In the genomic region with DNA sequence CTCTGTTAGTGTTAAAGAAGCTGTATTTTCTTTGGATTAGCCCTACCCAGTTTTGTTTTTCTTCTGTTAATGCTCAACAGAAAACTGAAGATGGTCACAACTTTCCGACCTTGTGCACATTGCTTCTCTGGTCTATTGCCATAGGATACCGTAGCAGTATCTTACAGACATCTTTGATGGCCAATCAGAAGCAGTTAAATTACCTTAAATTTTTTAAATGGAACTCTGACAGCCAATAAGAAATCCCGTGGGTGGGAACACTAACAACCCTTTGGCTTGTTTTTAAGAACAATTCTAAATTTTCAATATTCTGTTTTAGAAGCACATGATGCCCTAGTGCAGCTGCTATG, we compare ENCODE assay signal across 8 cellular contexts. TPM values are rescaled to one million over a fixed set of nuclear protein-coding genes. Genes with fewer than 3 reads are reported as not detected.
DNase-seq lines count a peak whose midpoint lies in the region; ATAC-seq and TF ChIP-seq lines count a peak whose summit lies in the region.

No MANE protein-coding gene starts in this region.

- H3K4me1 Mint-ChIP-seq in activated CD8-positive, alpha-beta memory T cell treated with anti-CD3 and anti-CD28 coated beads, Interleukin-2, amount 10 ng/mL, durations not matched to agents 7 days and 5 days = peaks cover 61% of the 10 kb centered on the region
- peaks cover 70% of the 10 kb centered on the region for H3K4me1 Mint-ChIP-seq in HFFc6 (ENCODE audit: low read depth)

- TF ChIP-seq CTCF in HFFc6 (IDR thresholded peaks at IDR 0.05) = no peak
- TF ChIP-seq CTCF in WI38 (IDR thresholded peaks at IDR 0.05; ENCODE audit: low read depth, low read length) = no peak
- TF ChIP-seq CTCF in foreskin fibroblast (IDR thresholded peaks at IDR 0.05; ENCODE audit: low read depth, low read length) = no peak
- TF ChIP-seq CTCF in omental fat pad (IDR thresholded peaks at IDR 0.05) = no peak

- H3K36me3 Mint-ChIP-seq in activated CD8-positive, alpha-beta memory T cell treated with anti-CD3 and anti-CD28 coated beads, Interleukin-2, amount 10 ng/mL, durations not matched to agents 7 days and 5 days = peaks cover 32% of the 10 kb centered on the region
- peaks cover 9% of the 10 kb centered on the region for H3K36me3 Mint-ChIP-seq in HFFc6 (ENCODE audit: low read depth)

- no peaks in the 10 kb centered on the region for H3K27me3 Mint-ChIP-seq in activated CD8-positive, alpha-beta memory T cell treated with anti-CD3 and anti-CD28 coated beads, Interleukin-2, amount 10 ng/mL, durations not matched to agents 7 days and 5 days
- no peaks in the 10 kb centered on the region for H3K27me3 Mint-ChIP-seq in HFFc6 (ENCODE audit: insufficient read depth)

- CTCF ChIA-PET in activated CD8-positive, alpha-beta memory T cell treated with anti-CD3 and anti-CD28 coated beads, Interleukin-2, amount 10 ng/mL, durations not matched to agents 7 days and 5 days (lab: Charles Lee) = interaction anchor here (0.9 to 3.1 kb wide), 6 partner anchors 10 to 79 kb away, joined by 3 to 10 read pairs (median 5); a partner anchor contains a TSS

- H3K4me3 Mint-ChIP-seq in activated CD8-positive, alpha-beta memory T cell treated with anti-CD3 and anti-CD28 coated beads, Interleukin-2, amount 10 ng/mL, durations not matched to agents 7 days and 5 days = peak overlapping the region; percentile 94
- peak overlapping the region; percentile 95 for H3K4me3 Mint-ChIP-seq in HFFc6

- no peaks in the 10 kb centered on the region for H3K9me3 Mint-ChIP-seq in activated CD8-positive, alpha-beta memory T cell treated with anti-CD3 and anti-CD28 coated beads, Interleukin-2, amount 10 ng/mL, durations not matched to agents 7 days and 5 days (ENCODE audit: low read depth)
- H3K9me3 Mint-ChIP-seq in HFFc6 = no peaks in the 10 kb centered on the region

- peak overlapping the region; percentile 71 for H3K4me3 ChIP-seq in WI38 (ENCODE audit: low read depth, low read length)
- H3K4me3 ChIP-seq in foreskin fibroblast (ENCODE audit: low read depth in 1 of 2, low read length in 2 of 2) = peak overlapping the region; percentile 70 to 72

- no peak for DNase-seq in activated CD8-positive, alpha-beta memory T cell treated with anti-CD3 and anti-CD28 coated beads, Interleukin-2, amount 10 ng/mL, durations not matched to agents 7 days and 5 days
- DNase-seq in activated CD8-positive, alpha-beta memory T cell treated with anti-CD3 and anti-CD28 coated beads, Interleukin-2, amount 50 U/mL, for 48 hours = no peak
- DNase-seq in HFFc6 (peak; percentile 93), NAMALWA (ENCODE audit: low spot score) (peak; percentile 94), foreskin fibroblast (peak; percentile 77 to 87), omental fat pad (ENCODE audit: low spot score) (no peak), cerebellar nuclear complex (lab: John Stamatoyannopoulos, UW) (no peak)

- ATAC-seq in activated CD8-positive, alpha-beta memory T cell treated with anti-CD3 and anti-CD28 coated beads, Interleukin-2, amount 10 ng/mL, durations not matched to agents 7 days and 5 days = peak; percentile 79
- peak; percentile 76 for ATAC-seq in omental fat pad (ENCODE audit: low FRiP score)

- H3K27ac Mint-ChIP-seq in activated CD8-positive, alpha-beta memory T cell treated with anti-CD3 and anti-CD28 coated beads, Interleukin-2, amount 10 ng/mL, durations not matched to agents 7 days and 5 days = peak overlapping the region; percentile 97
- H3K27ac Mint-ChIP-seq in HFFc6 = peak overlapping the region; percentile 75

RNA-seq across cellular contexts. Expression of a gene that starts 17.2 kb away (rescaled TPM):
- 10 to 100 TPM; 71.1 to 91.2 TPM for total RNA-seq in activated CD8-positive, alpha-beta memory T cell treated with anti-CD3 and anti-CD28 coated beads, Interleukin-2, amount 10 ng/mL, durations not matched to agents 7 days and 5 days
- 10 to 100 TPM; 31.0 to 48.1 (median 43.8) TPM for total RNA-seq in HFFc6 (2021; fragmentation: NEBNext Ultra II Directional; extraction: Animal tissue kit (Norgen Biotek cat#: 25700))
- total RNA-seq in omental fat pad = 10 to 100 TPM; 29.8 to 44.6 (median 32.4) TPM

RNA-seq across cellular contexts. Expression of a gene that starts 43.2 kb away (rescaled TPM):
- 1 to 10 TPM; 2.1 to 5.3 TPM for total RNA-seq in activated CD8-positive, alpha-beta memory T cell treated with anti-CD3 and anti-CD28 coated beads, Interleukin-2, amount 10 ng/mL, durations not matched to agents 7 days and 5 days
- under 1 TPM in 3 of 6 experiments, not detected in 3; 0.05 to 0.14 (median 0.09) TPM for total RNA-seq in HFFc6 (2021; fragmentation: NEBNext Ultra II Directional; extraction: Animal tissue kit (Norgen Biotek cat#: 25700))
- total RNA-seq in omental fat pad = 1 to 10 TPM in 3 of 4 donors, under 1 TPM in 1; 0.79 to 2.2 (median 1.7) TPM

Comparison
In these comparisons a context has a peak if more than half of its experiments do, and no peak if none do; other contexts are left out.
1. DNase-seq: peak in HFFc6 (single experiment), NAMALWA (single experiment) and foreskin fibroblast (2 of 2); none in activated CD8-positive, alpha-beta memory T cell treated with anti-CD3 and anti-CD28 coated beads, Interleukin-2, amount 10 ng/mL, durations not matched to agents 7 days and 5 days (single experiment), activated CD8-positive, alpha-beta memory T cell treated with anti-CD3 and anti-CD28 coated beads, Interleukin-2, amount 50 U/mL, for 48 hours (single experiment), omental fat pad (single experiment) and cerebellar nuclear complex (0 of 2).